In genomic region chr10:5292196-5292735, GRCh38 we compare ENCODE assay signal across 9 cellular contexts.
DNase-seq lines count a peak whose midpoint lies in the region; ATAC-seq lines count a peak whose summit lies in the region.
"Had no signal": no experiment of that assay in that cellular context is flagged by ENCODE, and none has a peak within 500 bp of the region (broad histone marks: within the 10 kb centered on the region; RNA-seq: fewer than 3 reads in every experiment).

No MANE protein-coding gene starts in this region.

- peaks cover 7 to 11% (median 8%) of the 10 kb centered on the region in 3 donors for H3K27me3 Mint-ChIP-seq in immature natural killer cell (ENCODE audit: low read depth in 3 of 3)
- H3K27me3 Mint-ChIP-seq in stimulated activated memory B cell treated with anti-CD40 and anti-IgM and Interleukin-4, amounts not matched to agents 10 μg/mL and 1 μg/mL and 100 μg/mL, for 72 hours: peaks cover 22% of the 10 kb centered on the region

- ATAC-seq in GM21717 (IDR thresholded peaks at IDR 0.05; ENCODE audit: unreplicated experiment): no peak
- no peak for ATAC-seq in stimulated activated memory B cell treated with anti-CD40 and anti-IgM and Interleukin-4, amounts not matched to agents 10 μg/mL and 1 μg/mL and 100 μg/mL, for 72 hours

- peaks cover 0 to 3% (median 0%) of the 10 kb centered on the region in 6 donors for H3K9me3 Mint-ChIP-seq in immature natural killer cell
- H3K9me3 Mint-ChIP-seq in stimulated activated memory B cell treated with anti-CD40 and anti-IgM and Interleukin-4, amounts not matched to agents 10 μg/mL and 1 μg/mL and 100 μg/mL, for 72 hours: peaks cover 6% of the 10 kb centered on the region

- H3K27ac Mint-ChIP-seq in immature natural killer cell: peak overlapping the region; percentile 97 to 99 (median 98)
- no peak overlapping the region for H3K27ac Mint-ChIP-seq in stimulated activated memory B cell treated with anti-CD40 and anti-IgM and Interleukin-4, amounts not matched to agents 10 μg/mL and 1 μg/mL and 100 μg/mL, for 72 hours

- peaks cover 89% of the 10 kb centered on the region in 2 donors for H3K4me1 Mint-ChIP-seq in immature natural killer cell
- H3K4me1 Mint-ChIP-seq in stimulated activated memory B cell treated with anti-CD40 and anti-IgM and Interleukin-4, amounts not matched to agents 10 μg/mL and 1 μg/mL and 100 μg/mL, for 72 hours: no peaks in the 10 kb centered on the region

- peak; percentile 58 for DNase-seq in stimulated activated CD4-positive, alpha-beta T cell treated with anti-CD3 and anti-CD28 coated beads, Interleukin-15, amount 100 ng/mL, for 24 hours
- no peak for DNase-seq in stimulated activated CD4-positive, alpha-beta T cell treated with anti-CD3 and anti-CD28 coated beads, Interleukin-4, amount 100 ng/mL, for 24 hours
- DNase-seq in activated T-cell treated with anti-CD3 and anti-CD28 coated beads for 4 hours (peak; percentile 17), immature natural killer cell (peak; percentile 29 to 33 (median 32)), caudate nucleus (lab: John Stamatoyannopoulos, UW) (no peak), NCI-H510A treated with DMSO at 0.1 percent for 48 hours (lab: John Stamatoyannopoulos, UW) (no peak)
- DNase-seq: Caco-2 had no signal

- no peak overlapping the region for H3K27ac ChIP-seq in caudate nucleus (ENCODE audit: low read depth, low read length)

- peak overlapping the region; percentile 84 to 94 (median 93) for H3K4me3 Mint-ChIP-seq in immature natural killer cell
- no peak overlapping the region for H3K4me3 Mint-ChIP-seq in stimulated activated memory B cell treated with anti-CD40 and anti-IgM and Interleukin-4, amounts not matched to agents 10 μg/mL and 1 μg/mL and 100 μg/mL, for 72 hours

- peaks cover 9 to 22% (median 9%) of the 10 kb centered on the region in 3 donors for H3K36me3 Mint-ChIP-seq in immature natural killer cell
- H3K36me3 Mint-ChIP-seq in stimulated activated memory B cell treated with anti-CD40 and anti-IgM and Interleukin-4, amounts not matched to agents 10 μg/mL and 1 μg/mL and 100 μg/mL, for 72 hours: no peaks in the 10 kb centered on the region

Comparison
In these comparisons a context has a peak if more than half of its experiments do, and no peak if none do; other contexts are left out.
1. DNase-seq: peak in stimulated activated CD4-positive, alpha-beta T cell treated with anti-CD3 and anti-CD28 coated beads, Interleukin-15, amount 100 ng/mL, for 24 hours (single experiment), activated T-cell treated with anti-CD3 and anti-CD28 coated beads for 4 hours (single experiment) and immature natural killer cell (3 of 3); none in stimulated activated CD4-positive, alpha-beta T cell treated with anti-CD3 and anti-CD28 coated beads, Interleukin-4, amount 100 ng/mL, for 24 hours (single experiment), caudate nucleus (0 of 61) and NCI-H510A treated with DMSO at 0.1 percent for 48 hours (single experiment).